ENCODE assay signal across 14 cellular contexts in the genomic region with DNA sequence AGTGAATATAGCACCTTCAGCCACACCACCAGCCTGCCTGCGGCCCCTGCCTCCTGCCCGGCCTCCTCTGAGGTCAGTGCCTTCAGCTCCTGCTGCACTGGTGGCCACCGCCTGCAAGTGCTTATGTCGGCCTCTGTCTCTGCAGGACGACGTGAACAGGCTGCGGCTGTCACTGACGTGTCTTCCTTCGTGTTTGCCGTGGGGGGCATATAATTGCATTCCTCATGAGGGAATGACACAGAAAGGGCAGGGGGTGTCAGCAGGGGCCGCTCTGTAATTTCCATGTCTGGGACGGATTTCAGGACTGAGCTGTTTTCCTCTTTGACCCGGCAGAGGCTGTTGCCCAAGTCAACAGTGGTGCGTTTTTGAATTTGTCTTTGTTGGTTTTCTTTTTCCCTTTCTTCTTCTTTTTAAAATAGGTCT. TPM values are rescaled to one million over a fixed set of nuclear protein-coding genes. Genes with fewer than 3 reads are reported as not detected.
DNase-seq lines count a peak whose midpoint lies in the region; ATAC-seq and TF ChIP-seq lines count a peak whose summit lies in the region.
"Had no signal": no experiment of that assay in that cellular context is flagged by ENCODE, and none has a peak within 500 bp of the region (broad histone marks: within the 10 kb centered on the region; RNA-seq: fewer than 3 reads in every experiment).

No MANE protein-coding gene starts in this region.

- H3K9me3 Mint-ChIP-seq in Caco-2 (ENCODE audit: unreplicated experiment) = peaks cover 12% of the 10 kb centered on the region
- peaks cover 9% of the 10 kb centered on the region; the same call in 1 of the 2 replicates for H3K9me3 Mint-ChIP-seq in WTC11
- H3K9me3 Mint-ChIP-seq: activated CD4-positive, alpha-beta T cell treated with anti-CD3 and anti-CD28 coated beads, Interleukin-2, amount 10 ng/mL, durations not matched to agents 24 days and 14 days; memory B cell had no signal

- H3K36me3 Mint-ChIP-seq in Caco-2 (ENCODE audit: insufficient read depth, unreplicated experiment) (peaks cover 29% of the 10 kb centered on the region), WTC11 (peaks cover 29% of the 10 kb centered on the region)

- intact Hi-C loops in Caco-2 (cut with micrococcal nuclease; ENCODE audit: unreplicated experiment) (no loop called here), left ventricle myocardium inferior (cut with micrococcal nuclease) (no loop called here), posterior vena cava (cut with DNase I) (no loop called here)

- ATAC-seq in WTC11 (peak; percentile 42), GM18511 (IDR thresholded peaks at IDR 0.05; ENCODE audit: unreplicated experiment) (no peak)

- peaks cover 17% of the 10 kb centered on the region for H3K4me1 ChIP-seq in Caco-2
- H3K4me1 ChIP-seq in left ventricle myocardium inferior = peaks cover 67% of the 10 kb centered on the region

- H3K4me3 ChIP-seq in Caco-2 (ENCODE audit: low read depth, low read length) = no peak overlapping the region
- no peak overlapping the region for H3K4me3 ChIP-seq in left ventricle myocardium inferior
- H3K4me3 ChIP-seq: pancreas had no signal

- H3K4me3 Mint-ChIP-seq in Caco-2 (ENCODE audit: unreplicated experiment) (no peak overlapping the region), WTC11 (no peak overlapping the region)
- H3K4me3 Mint-ChIP-seq: activated CD4-positive, alpha-beta T cell treated with anti-CD3 and anti-CD28 coated beads, Interleukin-2, amount 10 ng/mL, durations not matched to agents 24 days and 14 days; memory B cell had no signal

- H3K27me3 Mint-ChIP-seq in Caco-2 (ENCODE audit: insufficient read depth, unreplicated experiment) (no peaks in the 10 kb centered on the region), WTC11 (ENCODE audit: low read depth) (no peaks in the 10 kb centered on the region)
- H3K27me3 Mint-ChIP-seq: activated CD4-positive, alpha-beta T cell treated with anti-CD3 and anti-CD28 coated beads, Interleukin-2, amount 10 ng/mL, durations not matched to agents 24 days and 14 days; memory B cell had no signal

- TF ChIP-seq CTCF in Caco-2 (IDR thresholded peaks at IDR 0.05; ENCODE audit: insufficient read depth in 1 of 2, low read depth in 1 of 2, low read length in 1 of 2, severe bottlenecking in 1 of 2, unreplicated experiment in 1 of 2) (no peak), WTC11 (IDR thresholded peaks at IDR 0.05) (no peak), left ventricle myocardium inferior (IDR thresholded peaks at IDR 0.05; ENCODE audit: borderline replicate concordance) (no peak)

- no peak for DNase-seq in Caco-2
- no peak for DNase-seq in WTC11 (ENCODE audit: low spot score)
- DNase-seq in left ventricle myocardium inferior = peak; percentile 13
- peak; percentile 81 for DNase-seq in posterior vena cava (ENCODE audit: low spot score)
- DNase-seq in anterior cingulate cortex (lab: John Stamatoyannopoulos, UW) = no peak
- DNase-seq in NCI-H2107 (lab: John Stamatoyannopoulos, UW) = no peak
- no peak for DNase-seq in NCI-H524 treated with DMSO at 0.1 percent for 48 hours (lab: John Stamatoyannopoulos, UW)
- DNase-seq: activated CD4-positive, alpha-beta T cell treated with anti-CD3 and anti-CD28 coated beads, Interleukin-2, amount 10 ng/mL, durations not matched to agents 24 days and 14 days; activated T-cell treated with anti-CD3 and anti-CD28 coated beads, Interleukin-2, amount 50 U/mL, for 48 hours; amniotic stem cell; NCI-H1092 treated with DMSO at 0.1 percent for 48 hours had no signal

- H3K4me1 Mint-ChIP-seq in Caco-2 (ENCODE audit: low read depth, unreplicated experiment) = peaks cover 52% of the 10 kb centered on the region
- H3K4me1 Mint-ChIP-seq in WTC11 = peaks cover 38% of the 10 kb centered on the region

- peak overlapping the region; percentile 61 for H3K27ac Mint-ChIP-seq in Caco-2 (ENCODE audit: unreplicated experiment)
- peak overlapping the region; percentile 33 for H3K27ac Mint-ChIP-seq in WTC11
- H3K27ac Mint-ChIP-seq: activated CD4-positive, alpha-beta T cell treated with anti-CD3 and anti-CD28 coated beads, Interleukin-2, amount 10 ng/mL, durations not matched to agents 24 days and 14 days had no signal

- BruUV-seq in Caco-2 (replicated peaks; lab: Mats Ljungman, UMichigan) = no TSS peak

- H3K27ac ChIP-seq in left ventricle myocardium inferior (replicated peaks) = no peak overlapping the region
- H3K27ac ChIP-seq: pancreas had no signal

- H3K27me3 ChIP-seq in Caco-2 (replicated peaks; ENCODE audit: control insufficient read depth, insufficient read depth, low read length) (no peaks in the 10 kb centered on the region), left ventricle myocardium inferior (ENCODE audit: low read depth) (no peaks in the 10 kb centered on the region)
- H3K27me3 ChIP-seq: pancreas had no signal

- no peaks in the 10 kb centered on the region for H3K9me3 ChIP-seq in Caco-2
- H3K9me3 ChIP-seq in left ventricle myocardium inferior (replicated peaks) = no peaks in the 10 kb centered on the region
- H3K9me3 ChIP-seq: pancreas had no signal

- no peaks in the 10 kb centered on the region; the same call in 1 of the 2 replicates for H3K36me3 ChIP-seq in Caco-2 (ENCODE audit: control insufficient read depth, insufficient read depth, low read length)
- H3K36me3 ChIP-seq in left ventricle myocardium inferior = peaks cover 3% of the 10 kb centered on the region
- H3K36me3 ChIP-seq: pancreas had no signal

- POLR2A ChIA-PET in Caco-2 (lab: Charles Lee) = no interaction called here
- POLR2A ChIA-PET in WTC11 (lab: Charles Lee) = interaction anchor here (0.6 to 0.7 kb wide), 2 partner anchors 222 to 475 kb away, joined by 4 read pairs; no protein-coding TSS in a partner anchor

- CTCF ChIA-PET in Caco-2 (lab: Charles Lee) = interaction anchor here (0.8 kb wide), 1 partner anchor 8 kb away, joined by 3 read pairs; no protein-coding TSS in a partner anchor
- CTCF ChIA-PET in WTC11 (lab: Charles Lee) = no interaction called here

TF ChIP-seq in WTC11, 78 proteins besides CTCF, POLR2A, EP300 and RAD21:
- TF ChIP-seq, protein P1, sequence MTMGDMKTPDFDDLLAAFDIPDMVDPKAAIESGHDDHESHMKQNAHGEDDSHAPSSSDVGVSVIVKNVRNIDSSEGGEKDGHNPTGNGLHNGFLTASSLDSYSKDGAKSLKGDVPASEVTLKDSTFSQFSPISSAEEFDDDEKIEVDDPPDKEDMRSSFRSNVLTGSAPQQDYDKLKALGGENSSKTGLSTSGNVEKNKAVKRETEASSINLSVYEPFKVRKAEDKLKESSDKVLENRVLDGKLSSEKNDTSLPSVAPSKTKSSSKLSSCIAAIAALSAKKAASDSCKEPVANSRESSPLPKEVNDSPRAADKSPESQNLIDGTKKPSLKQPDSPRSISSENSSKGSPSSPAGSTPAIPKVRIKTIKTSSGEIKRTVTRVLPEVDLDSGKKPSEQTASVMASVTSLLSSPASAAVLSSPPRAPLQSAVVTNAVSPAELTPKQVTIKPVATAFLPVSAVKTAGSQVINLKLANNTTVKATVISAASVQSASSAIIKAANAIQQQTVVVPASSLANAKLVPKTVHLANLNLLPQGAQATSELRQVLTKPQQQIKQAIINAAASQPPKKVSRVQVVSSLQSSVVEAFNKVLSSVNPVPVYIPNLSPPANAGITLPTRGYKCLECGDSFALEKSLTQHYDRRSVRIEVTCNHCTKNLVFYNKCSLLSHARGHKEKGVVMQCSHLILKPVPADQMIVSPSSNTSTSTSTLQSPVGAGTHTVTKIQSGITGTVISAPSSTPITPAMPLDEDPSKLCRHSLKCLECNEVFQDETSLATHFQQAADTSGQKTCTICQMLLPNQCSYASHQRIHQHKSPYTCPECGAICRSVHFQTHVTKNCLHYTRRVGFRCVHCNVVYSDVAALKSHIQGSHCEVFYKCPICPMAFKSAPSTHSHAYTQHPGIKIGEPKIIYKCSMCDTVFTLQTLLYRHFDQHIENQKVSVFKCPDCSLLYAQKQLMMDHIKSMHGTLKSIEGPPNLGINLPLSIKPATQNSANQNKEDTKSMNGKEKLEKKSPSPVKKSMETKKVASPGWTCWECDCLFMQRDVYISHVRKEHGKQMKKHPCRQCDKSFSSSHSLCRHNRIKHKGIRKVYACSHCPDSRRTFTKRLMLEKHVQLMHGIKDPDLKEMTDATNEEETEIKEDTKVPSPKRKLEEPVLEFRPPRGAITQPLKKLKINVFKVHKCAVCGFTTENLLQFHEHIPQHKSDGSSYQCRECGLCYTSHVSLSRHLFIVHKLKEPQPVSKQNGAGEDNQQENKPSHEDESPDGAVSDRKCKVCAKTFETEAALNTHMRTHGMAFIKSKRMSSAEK (CRISPR knock-in tag; IDR thresholded peaks at IDR 0.05; ENCODE audit: borderline replicate concordance) = no peak
- TF ChIP-seq ELF4 (CRISPR knock-in tag; IDR thresholded peaks at IDR 0.05; ENCODE audit: low read depth) (no peak), SP1 (CRISPR knock-in tag; conservative IDR thresholded peaks at IDR 0.05) (no peak), NR3C1 (CRISPR knock-in tag; conservative IDR thresholded peaks at IDR 0.05; ENCODE audit: low read depth) (no peak)
TF ChIP-seq in WTC11: peak in this region for 0.

RNA-seq across cellular contexts. Expression of a gene that starts 28.5 kb away (rescaled TPM):
- total RNA-seq in Caco-2 (2022) = 63.7 and 68.0 TPM in 2 replicates
- 57.0 to 63.7 TPM (median 59.6 TPM) in 3 replicates for total RNA-seq in WTC11 (2021)
- 11.2 TPM for total RNA-seq in left ventricle myocardium inferior
- total RNA-seq in posterior vena cava = 10 to 100 TPM; 38.2 to 45.2 TPM

Comparison
In these comparisons a context has a peak if more than half of its experiments do, and no peak if none do; other contexts are left out.
1. DNase-seq: peak in left ventricle myocardium inferior (single experiment) and posterior vena cava (single experiment); none in Caco-2 (0 of 2), WTC11 (single experiment), anterior cingulate cortex (0 of 58), NCI-H2107 (single experiment) and NCI-H524 treated with DMSO at 0.1 percent for 48 hours (single experiment).